Comparison of ENCODE assay signal across 11 cellular contexts in genomic region chr4:42167709-42168108, GRCh38. TPM values are rescaled to one million over a fixed set of nuclear protein-coding genes. Genes with fewer than 3 reads are reported as not detected.
DNase-seq lines count a peak whose midpoint lies in the region; ATAC-seq, FAIRE-seq and TF ChIP-seq lines count a peak whose summit lies in the region.
"Had no signal": no experiment of that assay in that cellular context is flagged by ENCODE, and none has a peak within 500 bp of the region (broad histone marks: within the 10 kb centered on the region; RNA-seq: fewer than 3 reads in every experiment).

No MANE protein-coding gene starts in this region.

- peak; percentile 89 for FAIRE-seq in GM12892 (lab: Jason Lieb, UNC)

- H3K27ac ChIP-seq in KMS-11 = peak overlapping the region; percentile 73
- no peak overlapping the region for H3K27ac ChIP-seq in prostate gland
- H3K27ac ChIP-seq: thoracic aorta had no signal

- TF ChIP-seq CTCF in KMS-11 (conservative IDR thresholded peaks at IDR 0.05; ENCODE audit: low read depth, low read length) = no peak
- no peak for TF ChIP-seq CTCF in prostate gland (IDR thresholded peaks at IDR 0.05)

- no peaks in the 10 kb centered on the region for H3K36me3 ChIP-seq in KMS-11 (ENCODE audit: insufficient read depth)
- no peaks in the 10 kb centered on the region for H3K36me3 ChIP-seq in prostate gland
- H3K36me3 ChIP-seq: thoracic aorta had no signal

- DNase-seq in GM12892 (ENCODE audit: insufficient read length) = peak; percentile 29
- no peak for DNase-seq in prostate gland (ENCODE audit: low spot score)
- no peak for DNase-seq in DMS 273 treated with DMSO at 0.1 percent for 48 hours (lab: John Stamatoyannopoulos, UW)
- DNase-seq in NK-92 (lab: John Stamatoyannopoulos, UW; ENCODE audit: unreplicated experiment) = no peak
- DNase-seq in NCI-H446 (lab: John Stamatoyannopoulos, UW) = no peak
- DNase-seq: CD4-positive, alpha-beta T cell; naive thymus-derived CD4-positive, alpha-beta T cell had no signal

- H4K20me1 ChIP-seq in KMS-11 (ENCODE audit: insufficient read depth) = no peaks in the 10 kb centered on the region

- TF ChIP-seq POLR2A in GM12892 (IDR thresholded peaks at IDR 0.05; ENCODE audit: low read depth, low read length) = no peak
- no peak for TF ChIP-seq POLR2A in prostate gland (IDR thresholded peaks at IDR 0.05)

- peak overlapping the region; percentile 38; the same call in 1 of the 2 replicates for H3K9ac ChIP-seq in KMS-11

- WGBS in prostate gland = 82% methylated on average over 5 of the region's 5 CpGs

- ATAC-seq in GM19397 (IDR thresholded peaks at IDR 0.05; ENCODE audit: unreplicated experiment) (peak; percentile 99), HG02885 (IDR thresholded peaks at IDR 0.05; ENCODE audit: poor library complexity, unreplicated experiment) (peak; percentile 100)
- ATAC-seq: naive thymus-derived CD4-positive, alpha-beta T cell had no signal

- H3K4me3 ChIP-seq in KMS-11 (IDR thresholded peaks at IDR 0.05; ENCODE audit: insufficient read depth, low read depth, low read length) (no peak overlapping the region), prostate gland (no peak overlapping the region)
- H3K4me3 ChIP-seq: thoracic aorta had no signal

- intact Hi-C loops in prostate gland (cut with DNase I) = no loop called here

- H3K79me2 ChIP-seq in KMS-11 (ENCODE audit: insufficient read depth, low read depth) = no peaks in the 10 kb centered on the region

- H3K4me2 ChIP-seq in KMS-11 = peak overlapping the region; percentile 90

- H3K4me1 ChIP-seq in KMS-11 (ENCODE audit: low read depth, poor library complexity, severe bottlenecking) (peaks cover 32% of the 10 kb centered on the region), prostate gland (replicated peaks) (no peaks in the 10 kb centered on the region)

- no peaks in the 10 kb centered on the region for H3K9me3 ChIP-seq in prostate gland
- H3K9me3 ChIP-seq: thoracic aorta had no signal

- no peaks in the 10 kb centered on the region for H3K27me3 ChIP-seq in KMS-11 (ENCODE audit: insufficient read depth, low read depth)
- no peaks in the 10 kb centered on the region for H3K27me3 ChIP-seq in prostate gland (replicated peaks; ENCODE audit: insufficient read depth)

- H2AFZ ChIP-seq in KMS-11 (ENCODE audit: low read depth) = peak overlapping the region; percentile 45

RNA-seq across cellular contexts. Expression of gene BEND4, which starts 15.3 kb away (rescaled TPM):
- polyA plus RNA-seq in GM12892 (2012; ENCODE audit: missing spikeins) = 0.13 TPM
- 10 to 100 TPM in 1 of 2 donors, 1 to 10 TPM in 1; 3.9 to 25.2 TPM for total RNA-seq in prostate gland
- polyA plus RNA-seq: naive thymus-derived CD4-positive, alpha-beta T cell had no signal
